In the genomic region with DNA sequence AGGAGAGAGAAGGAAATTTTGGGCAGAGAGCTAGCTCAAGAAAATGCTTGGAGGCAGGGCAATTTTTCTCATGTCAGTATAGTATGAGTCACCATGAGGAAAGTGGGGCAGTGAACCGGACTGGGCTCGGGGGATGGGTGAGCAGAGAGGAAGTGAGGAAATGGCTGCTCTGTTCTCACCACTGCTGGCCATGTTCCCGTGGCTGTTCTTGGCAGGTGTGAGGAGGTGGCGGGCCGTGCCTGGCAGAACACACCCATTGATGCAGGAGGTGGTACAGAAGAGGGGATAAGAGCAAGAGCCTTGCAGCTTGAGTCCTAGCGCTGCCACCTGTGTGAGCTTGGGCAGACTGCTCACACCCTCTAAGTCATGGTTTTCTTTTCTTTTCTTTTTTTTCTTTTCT, we compare ENCODE assay signal across 8 cellular contexts.
DNase-seq lines count a peak whose midpoint lies in the region; ATAC-seq and TF ChIP-seq lines count a peak whose summit lies in the region.

No MANE protein-coding gene starts in this region.

- H3K9me3 ChIP-seq in gastrocnemius medialis = no peaks in the 10 kb centered on the region

- H3K27ac Mint-ChIP-seq in activated CD4-positive, alpha-beta T cell treated with anti-CD3 and anti-CD28 coated beads for 36 hours = no peak overlapping the region
- no peak overlapping the region for H3K27ac Mint-ChIP-seq in activated CD4-positive, alpha-beta T cell treated with anti-CD3 and anti-CD28 coated beads, Interleukin-2, amount 10 ng/mL, durations not matched to agents 24 days and 14 days

- DNase-seq in activated CD4-positive, alpha-beta T cell treated with anti-CD3 and anti-CD28 coated beads for 36 hours = peak; percentile 16
- DNase-seq in activated CD4-positive, alpha-beta T cell treated with anti-CD3 and anti-CD28 coated beads, Interleukin-2, amount 10 ng/mL, durations not matched to agents 24 days and 14 days = no peak
- DNase-seq in SK-MEL-5 (ENCODE audit: low read depth, low spot score) = peak; percentile 27
- peak; percentile 87 for DNase-seq in glomerular visceral epithelial cell (ENCODE audit: extremely low spot score)
- peak; percentile 77 to 78 for DNase-seq in gastrocnemius medialis

- no peak for TF ChIP-seq POLR2A in gastrocnemius medialis (IDR thresholded peaks at IDR 0.05)

- peak; percentile 47 for ATAC-seq in activated CD4-positive, alpha-beta T cell treated with anti-CD3 and anti-CD28 coated beads for 36 hours
- ATAC-seq in HG03354 (IDR thresholded peaks at IDR 0.05; ENCODE audit: poor library complexity, severe bottlenecking, unreplicated experiment) (peak; percentile 85), gastrocnemius medialis (peak; percentile 95 to 97), HG03442 (IDR thresholded peaks at IDR 0.05; ENCODE audit: unreplicated experiment) (no peak), HG02852 (IDR thresholded peaks at IDR 0.05; ENCODE audit: unreplicated experiment) (no peak)

- intact Hi-C loops in activated CD4-positive, alpha-beta T cell treated with anti-CD3 and anti-CD28 coated beads for 36 hours (cut with DNase I, micrococcal nuclease) = no loop called here
- intact Hi-C loops in activated CD4-positive, alpha-beta T cell treated with anti-CD3 and anti-CD28 coated beads, Interleukin-2, amount 10 ng/mL, durations not matched to agents 24 days and 14 days (cut with micrococcal nuclease) = no loop called here
- intact Hi-C loops in gastrocnemius medialis (cut with DNase I; ENCODE audit: low total_unique reads) = no loop called here

- POLR2A ChIA-PET in activated CD4-positive, alpha-beta T cell treated with anti-CD3 and anti-CD28 coated beads for 36 hours (lab: Charles Lee) = no interaction called here

- H3K4me3 ChIP-seq in gastrocnemius medialis = no peak overlapping the region

- peaks cover 4% of the 10 kb centered on the region for H3K27me3 Mint-ChIP-seq in activated CD4-positive, alpha-beta T cell treated with anti-CD3 and anti-CD28 coated beads for 36 hours
- no peaks in the 10 kb centered on the region for H3K27me3 Mint-ChIP-seq in activated CD4-positive, alpha-beta T cell treated with anti-CD3 and anti-CD28 coated beads, Interleukin-2, amount 10 ng/mL, durations not matched to agents 24 days and 14 days

- H3K27me3 ChIP-seq in gastrocnemius medialis = no peaks in the 10 kb centered on the region

- no peak overlapping the region for H3K4me3 Mint-ChIP-seq in activated CD4-positive, alpha-beta T cell treated with anti-CD3 and anti-CD28 coated beads for 36 hours
- H3K4me3 Mint-ChIP-seq in activated CD4-positive, alpha-beta T cell treated with anti-CD3 and anti-CD28 coated beads, Interleukin-2, amount 10 ng/mL, durations not matched to agents 24 days and 14 days = no peak overlapping the region

- CTCF ChIA-PET in activated CD4-positive, alpha-beta T cell treated with anti-CD3 and anti-CD28 coated beads for 36 hours (lab: Charles Lee) = no interaction called here

- no peaks in the 10 kb centered on the region for H3K4me1 Mint-ChIP-seq in activated CD4-positive, alpha-beta T cell treated with anti-CD3 and anti-CD28 coated beads for 36 hours
- H3K4me1 Mint-ChIP-seq in activated CD4-positive, alpha-beta T cell treated with anti-CD3 and anti-CD28 coated beads, Interleukin-2, amount 10 ng/mL, durations not matched to agents 24 days and 14 days = peaks cover 3% of the 10 kb centered on the region

- in situ Hi-C loops in SK-MEL-5 (cut with HindIII; ENCODE audit: low pct_unique_long_range_greater_than_20kb, low sequenced_read_pairs) = no loop called here
- in situ Hi-C loops in gastrocnemius medialis (cut with MboI; ENCODE audit: low sequenced_read_pairs in 4 of 4) = loop anchor here in 1 of 4 donors (10.0 kb wide), 1 partner anchor 300 kb away; no protein-coding TSS in a partner anchor

- H3K4me1 ChIP-seq in gastrocnemius medialis = peaks cover 0 to 21% of the 10 kb centered on the region in 2 donors

- TF ChIP-seq CTCF in gastrocnemius medialis (IDR thresholded peaks at IDR 0.05 in 4 of 5, conservative IDR thresholded peaks at IDR 0.05 in 1 of 5) = no peak

- H3K27ac ChIP-seq in gastrocnemius medialis = peak overlapping the region in 2 of 4 donors; percentile 10 to 51

- no peaks in the 10 kb centered on the region for H3K36me3 Mint-ChIP-seq in activated CD4-positive, alpha-beta T cell treated with anti-CD3 and anti-CD28 coated beads for 36 hours (ENCODE audit: low read depth)
- no peaks in the 10 kb centered on the region for H3K36me3 Mint-ChIP-seq in activated CD4-positive, alpha-beta T cell treated with anti-CD3 and anti-CD28 coated beads, Interleukin-2, amount 10 ng/mL, durations not matched to agents 24 days and 14 days (ENCODE audit: low read depth)

- no peaks in the 10 kb centered on the region for H3K36me3 ChIP-seq in gastrocnemius medialis

- H3K9me3 Mint-ChIP-seq in activated CD4-positive, alpha-beta T cell treated with anti-CD3 and anti-CD28 coated beads for 36 hours (ENCODE audit: low read depth) = no peaks in the 10 kb centered on the region
- H3K9me3 Mint-ChIP-seq in activated CD4-positive, alpha-beta T cell treated with anti-CD3 and anti-CD28 coated beads, Interleukin-2, amount 10 ng/mL, durations not matched to agents 24 days and 14 days = no peaks in the 10 kb centered on the region

Comparison
In these comparisons a context has a peak if more than half of its experiments do, and no peak if none do; other contexts are left out.
1. ATAC-seq: peak in activated CD4-positive, alpha-beta T cell treated with anti-CD3 and anti-CD28 coated beads for 36 hours (single experiment), HG03354 (single experiment) and gastrocnemius medialis (2 of 2); none in HG03442 (single experiment) and HG02852 (single experiment).